Comparison of ENCODE assay signal across 8 cellular contexts in genomic region chr14:21868442-21869046, GRCh38.
DNase-seq lines count a peak whose midpoint lies in the region; ATAC-seq, FAIRE-seq and TF ChIP-seq lines count a peak whose summit lies in the region.

No MANE protein-coding gene starts in this region.

- FAIRE-seq in RCC 7860 (lab: Jason Lieb, UNC), result no peak

- no peak overlapping the region for H3K4me3 ChIP-seq in prostate gland

- H3K9me3 ChIP-seq in prostate gland, result no peaks in the 10 kb centered on the region

- H3K36me3 Mint-ChIP-seq in activated T-cell treated with anti-CD3 and anti-CD28 coated beads, Interleukin-2, amount 50 U/mL, for 4 hours (ENCODE audit: insufficient read depth), result no peaks in the 10 kb centered on the region

- peak; percentile 70 for ATAC-seq in HG03097 (IDR thresholded peaks at IDR 0.05; ENCODE audit: low FRiP score, unreplicated experiment)
- peak; percentile 95 to 98 for ATAC-seq in activated T-cell treated with anti-CD3 and anti-CD28 coated beads, Interleukin-2, amount 50 U/mL, for 4 hours
- peak; percentile 87 for ATAC-seq in foreskin keratinocyte
- ATAC-seq in GM18505 (IDR thresholded peaks at IDR 0.05; ENCODE audit: unreplicated experiment), result no peak

- H3K27me3 ChIP-seq in foreskin keratinocyte (no peaks in the 10 kb centered on the region), prostate gland (replicated peaks; ENCODE audit: insufficient read depth) (no peaks in the 10 kb centered on the region)

- no peaks in the 10 kb centered on the region for H3K27me3 Mint-ChIP-seq in activated T-cell treated with anti-CD3 and anti-CD28 coated beads, Interleukin-2, amount 50 U/mL, for 4 hours (ENCODE audit: low read depth)

- peaks cover 4% of the 10 kb centered on the region for H3K9me3 Mint-ChIP-seq in activated T-cell treated with anti-CD3 and anti-CD28 coated beads, Interleukin-2, amount 50 U/mL, for 4 hours

- TF ChIP-seq CTCF in foreskin keratinocyte (conservative IDR thresholded peaks at IDR 0.05), result peak; percentile 79
- TF ChIP-seq CTCF in prostate gland (IDR thresholded peaks at IDR 0.05), result peak in 3 of 4 experiments; percentile 28 to 37 (median 35)

- peak; percentile 9 for DNase-seq in NK-92 treated with Interleukin-12 subunit alpha and Interleukin-12 subunit beta, amount 100 ng/mL, for 24 hours (lab: John Stamatoyannopoulos, UW)
- DNase-seq in NK-92 (lab: John Stamatoyannopoulos, UW; ENCODE audit: unreplicated experiment) (no peak), RCC 7860 (ENCODE audit: low spot score) (peak; percentile 7), foreskin keratinocyte (peak; percentile 43 to 70), prostate gland (ENCODE audit: low spot score) (peak; percentile 26)
- DNase-seq in activated T-cell treated with anti-CD3 and anti-CD28 coated beads, Interleukin-2, amount 50 U/mL, for 4 hours, result peak; percentile 72

- peaks cover 38% of the 10 kb centered on the region for H3K4me1 Mint-ChIP-seq in activated T-cell treated with anti-CD3 and anti-CD28 coated beads, Interleukin-2, amount 50 U/mL, for 4 hours (ENCODE audit: low read depth)

- peak overlapping the region; percentile 71 for H3K4me3 Mint-ChIP-seq in activated T-cell treated with anti-CD3 and anti-CD28 coated beads, Interleukin-2, amount 50 U/mL, for 4 hours

- H3K36me3 ChIP-seq in prostate gland, result no peaks in the 10 kb centered on the region

- H3K4me1 ChIP-seq in foreskin keratinocyte, result peaks cover 4% of the 10 kb centered on the region
- H3K4me1 ChIP-seq in prostate gland (replicated peaks), result no peaks in the 10 kb centered on the region

- H3K27ac ChIP-seq in foreskin keratinocyte (no peak overlapping the region), prostate gland (no peak overlapping the region)

- WGBS in prostate gland, result 47% methylated on average over 2 of the region's 2 CpGs

- intact Hi-C loops in prostate gland (cut with DNase I), result no loop called here

- TF ChIP-seq POLR2A in prostate gland (IDR thresholded peaks at IDR 0.05) (no peak), GM18505 (IDR thresholded peaks at IDR 0.05; ENCODE audit: borderline replicate concordance, extremely low read depth, insufficient read depth, insufficient read length) (no peak)
